In genomic region chr2:231514225-231514950, GRCh38 we compare ENCODE assay signal across 1 cellular context.
A peak's percentile ranks its signal among the peaks of the same experiment; 100 is the strongest.
TF ChIP-seq lines count a peak whose summit lies in the region.

No MANE protein-coding gene starts in this region.

TF ChIP-seq in WTC11, 78 proteins besides CTCF, POLR2A, EP300 and RAD21 (continued from another document):
- peak; percentile 71 for TF ChIP-seq FOXP4 (CRISPR knock-in tag; IDR thresholded peaks at IDR 0.05)
TF ChIP-seq in WTC11: peak in this region for 35.
